ENCODE assay signal across 1 cellular context in the genomic region with DNA sequence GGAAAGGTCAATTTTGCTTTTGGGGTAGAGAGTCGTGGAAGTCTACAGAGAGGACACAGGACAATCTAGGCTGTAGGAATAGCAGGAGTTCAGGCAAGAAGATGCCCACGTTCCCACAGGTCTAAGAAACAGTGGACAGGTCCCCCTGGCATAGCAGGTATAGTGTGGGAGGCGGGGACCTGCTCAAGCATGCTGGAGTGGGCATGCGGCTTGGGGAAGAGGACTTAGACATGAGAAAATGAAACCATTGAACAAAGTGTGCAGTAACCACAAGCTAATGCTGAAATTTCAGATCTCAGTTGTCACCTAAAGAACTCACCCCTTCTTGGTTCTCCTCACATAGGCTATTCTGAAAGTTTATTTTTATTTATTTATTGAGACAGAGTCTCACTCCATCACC.
TF ChIP-seq lines count a peak whose summit lies in the region.

No MANE protein-coding gene starts in this region.

TF ChIP-seq in GM12878, 131 proteins besides CTCF, POLR2A, EP300 and RAD21 (continued from another document and continues in another):
- TF ChIP-seq, protein P1, sequence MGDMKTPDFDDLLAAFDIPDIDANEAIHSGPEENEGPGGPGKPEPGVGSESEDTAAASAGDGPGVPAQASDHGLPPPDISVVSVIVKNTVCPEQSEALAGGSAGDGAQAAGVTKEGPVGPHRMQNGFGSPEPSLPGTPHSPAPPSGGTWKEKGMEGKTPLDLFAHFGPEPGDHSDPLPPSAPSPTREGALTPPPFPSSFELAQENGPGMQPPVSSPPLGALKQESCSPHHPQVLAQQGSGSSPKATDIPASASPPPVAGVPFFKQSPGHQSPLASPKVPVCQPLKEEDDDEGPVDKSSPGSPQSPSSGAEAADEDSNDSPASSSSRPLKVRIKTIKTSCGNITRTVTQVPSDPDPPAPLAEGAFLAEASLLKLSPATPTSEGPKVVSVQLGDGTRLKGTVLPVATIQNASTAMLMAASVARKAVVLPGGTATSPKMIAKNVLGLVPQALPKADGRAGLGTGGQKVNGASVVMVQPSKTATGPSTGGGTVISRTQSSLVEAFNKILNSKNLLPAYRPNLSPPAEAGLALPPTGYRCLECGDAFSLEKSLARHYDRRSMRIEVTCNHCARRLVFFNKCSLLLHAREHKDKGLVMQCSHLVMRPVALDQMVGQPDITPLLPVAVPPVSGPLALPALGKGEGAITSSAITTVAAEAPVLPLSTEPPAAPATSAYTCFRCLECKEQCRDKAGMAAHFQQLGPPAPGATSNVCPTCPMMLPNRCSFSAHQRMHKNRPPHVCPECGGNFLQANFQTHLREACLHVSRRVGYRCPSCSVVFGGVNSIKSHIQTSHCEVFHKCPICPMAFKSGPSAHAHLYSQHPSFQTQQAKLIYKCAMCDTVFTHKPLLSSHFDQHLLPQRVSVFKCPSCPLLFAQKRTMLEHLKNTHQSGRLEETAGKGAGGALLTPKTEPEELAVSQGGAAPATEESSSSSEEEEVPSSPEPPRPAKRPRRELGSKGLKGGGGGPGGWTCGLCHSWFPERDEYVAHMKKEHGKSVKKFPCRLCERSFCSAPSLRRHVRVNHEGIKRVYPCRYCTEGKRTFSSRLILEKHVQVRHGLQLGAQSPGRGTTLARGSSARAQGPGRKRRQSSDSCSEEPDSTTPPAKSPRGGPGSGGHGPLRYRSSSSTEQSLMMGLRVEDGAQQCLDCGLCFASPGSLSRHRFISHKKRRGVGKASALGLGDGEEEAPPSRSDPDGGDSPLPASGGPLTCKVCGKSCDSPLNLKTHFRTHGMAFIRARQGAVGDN (IDR thresholded peaks at IDR 0.05): peak; percentile 70
- TF ChIP-seq NFXL1 (IDR thresholded peaks at IDR 0.05; ENCODE audit: borderline replicate concordance) (no peak), FOS (IDR thresholded peaks at IDR 0.05; ENCODE audit: borderline replicate concordance, extremely low read depth, insufficient read length) (no peak), NFIC (IDR thresholded peaks at IDR 0.05; ENCODE audit: low read depth, low read length) (peak; percentile 42; the same call in 1 of the 2 replicates), BHLHE40 (IDR thresholded peaks at IDR 0.05; ENCODE audit: borderline replicate concordance in 1 of 2, low read depth in 2 of 2, low read length in 1 of 2) (peak; percentile 83 to 94; a peak in 3 of 4 replicates), CHD2 (IDR thresholded peaks at IDR 0.05; ENCODE audit: borderline replicate concordance, low read depth, low read length) (peak; percentile 73), SUZ12 (IDR thresholded peaks at IDR 0.05; ENCODE audit: unreplicated experiment) (no peak), NR2C1 (IDR thresholded peaks at IDR 0.05) (no peak), KDM1A (IDR thresholded peaks at IDR 0.05; ENCODE audit: borderline replicate concordance) (no peak), MYB (IDR thresholded peaks at IDR 0.05; ENCODE audit: borderline replicate concordance, low read depth, low read length) (0 out of 2 replicates have a peak, but pooled peaks have one; percentile 18), YBX1 (IDR thresholded peaks at IDR 0.05) (no peak), MXI1 (IDR thresholded peaks at IDR 0.05; ENCODE audit: low read depth, low read length) (0 out of 2 replicates have a peak, but pooled peaks have one; percentile 24)
- TF ChIP-seq, protein P2, sequence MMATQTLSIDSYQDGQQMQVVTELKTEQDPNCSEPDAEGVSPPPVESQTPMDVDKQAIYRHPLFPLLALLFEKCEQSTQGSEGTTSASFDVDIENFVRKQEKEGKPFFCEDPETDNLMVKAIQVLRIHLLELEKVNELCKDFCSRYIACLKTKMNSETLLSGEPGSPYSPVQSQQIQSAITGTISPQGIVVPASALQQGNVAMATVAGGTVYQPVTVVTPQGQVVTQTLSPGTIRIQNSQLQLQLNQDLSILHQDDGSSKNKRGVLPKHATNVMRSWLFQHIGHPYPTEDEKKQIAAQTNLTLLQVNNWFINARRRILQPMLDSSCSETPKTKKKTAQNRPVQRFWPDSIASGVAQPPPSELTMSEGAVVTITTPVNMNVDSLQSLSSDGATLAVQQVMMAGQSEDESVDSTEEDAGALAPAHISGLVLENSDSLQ (IDR thresholded peaks at IDR 0.05): peak; percentile 14; the same call in 1 of the 2 replicates
- TF ChIP-seq, protein P3, sequence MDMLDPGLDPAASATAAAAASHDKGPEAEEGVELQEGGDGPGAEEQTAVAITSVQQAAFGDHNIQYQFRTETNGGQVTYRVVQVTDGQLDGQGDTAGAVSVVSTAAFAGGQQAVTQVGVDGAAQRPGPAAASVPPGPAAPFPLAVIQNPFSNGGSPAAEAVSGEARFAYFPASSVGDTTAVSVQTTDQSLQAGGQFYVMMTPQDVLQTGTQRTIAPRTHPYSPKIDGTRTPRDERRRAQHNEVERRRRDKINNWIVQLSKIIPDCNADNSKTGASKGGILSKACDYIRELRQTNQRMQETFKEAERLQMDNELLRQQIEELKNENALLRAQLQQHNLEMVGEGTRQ (IDR thresholded peaks at IDR 0.05; ENCODE audit: borderline replicate concordance, low read depth, low read length): no peak
- TF ChIP-seq, protein P4, sequence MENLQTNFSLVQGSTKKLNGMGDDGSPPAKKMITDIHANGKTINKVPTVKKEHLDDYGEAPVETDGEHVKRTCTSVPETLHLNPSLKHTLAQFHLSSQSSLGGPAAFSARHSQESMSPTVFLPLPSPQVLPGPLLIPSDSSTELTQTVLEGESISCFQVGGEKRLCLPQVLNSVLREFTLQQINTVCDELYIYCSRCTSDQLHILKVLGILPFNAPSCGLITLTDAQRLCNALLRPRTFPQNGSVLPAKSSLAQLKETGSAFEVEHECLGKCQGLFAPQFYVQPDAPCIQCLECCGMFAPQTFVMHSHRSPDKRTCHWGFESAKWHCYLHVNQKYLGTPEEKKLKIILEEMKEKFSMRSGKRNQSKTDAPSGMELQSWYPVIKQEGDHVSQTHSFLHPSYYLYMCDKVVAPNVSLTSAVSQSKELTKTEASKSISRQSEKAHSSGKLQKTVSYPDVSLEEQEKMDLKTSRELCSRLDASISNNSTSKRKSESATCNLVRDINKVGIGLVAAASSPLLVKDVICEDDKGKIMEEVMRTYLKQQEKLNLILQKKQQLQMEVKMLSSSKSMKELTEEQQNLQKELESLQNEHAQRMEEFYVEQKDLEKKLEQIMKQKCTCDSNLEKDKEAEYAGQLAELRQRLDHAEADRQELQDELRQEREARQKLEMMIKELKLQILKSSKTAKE (IDR thresholded peaks at IDR 0.05; ENCODE audit: low read depth, poor library complexity, severe bottlenecking): peak; percentile 84
- TF ChIP-seq, protein P5, sequence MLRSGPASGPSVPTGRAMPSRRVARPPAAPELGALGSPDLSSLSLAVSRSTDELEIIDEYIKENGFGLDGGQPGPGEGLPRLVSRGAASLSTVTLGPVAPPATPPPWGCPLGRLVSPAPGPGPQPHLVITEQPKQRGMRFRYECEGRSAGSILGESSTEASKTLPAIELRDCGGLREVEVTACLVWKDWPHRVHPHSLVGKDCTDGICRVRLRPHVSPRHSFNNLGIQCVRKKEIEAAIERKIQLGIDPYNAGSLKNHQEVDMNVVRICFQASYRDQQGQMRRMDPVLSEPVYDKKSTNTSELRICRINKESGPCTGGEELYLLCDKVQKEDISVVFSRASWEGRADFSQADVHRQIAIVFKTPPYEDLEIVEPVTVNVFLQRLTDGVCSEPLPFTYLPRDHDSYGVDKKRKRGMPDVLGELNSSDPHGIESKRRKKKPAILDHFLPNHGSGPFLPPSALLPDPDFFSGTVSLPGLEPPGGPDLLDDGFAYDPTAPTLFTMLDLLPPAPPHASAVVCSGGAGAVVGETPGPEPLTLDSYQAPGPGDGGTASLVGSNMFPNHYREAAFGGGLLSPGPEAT (IDR thresholded peaks at IDR 0.05; ENCODE audit: low read depth): peak; percentile 73; the same call in 1 of the 2 replicates
- TF ChIP-seq, protein P6, sequence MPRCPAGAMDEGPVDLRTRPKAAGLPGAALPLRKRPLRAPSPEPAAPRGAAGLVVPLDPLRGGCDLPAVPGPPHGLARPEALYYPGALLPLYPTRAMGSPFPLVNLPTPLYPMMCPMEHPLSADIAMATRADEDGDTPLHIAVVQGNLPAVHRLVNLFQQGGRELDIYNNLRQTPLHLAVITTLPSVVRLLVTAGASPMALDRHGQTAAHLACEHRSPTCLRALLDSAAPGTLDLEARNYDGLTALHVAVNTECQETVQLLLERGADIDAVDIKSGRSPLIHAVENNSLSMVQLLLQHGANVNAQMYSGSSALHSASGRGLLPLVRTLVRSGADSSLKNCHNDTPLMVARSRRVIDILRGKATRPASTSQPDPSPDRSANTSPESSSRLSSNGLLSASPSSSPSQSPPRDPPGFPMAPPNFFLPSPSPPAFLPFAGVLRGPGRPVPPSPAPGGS (IDR thresholded peaks at IDR 0.05; ENCODE audit: borderline replicate concordance, insufficient read depth, low read depth, low read length, poor library complexity, severe bottlenecking): no peak
- TF ChIP-seq, protein P7, sequence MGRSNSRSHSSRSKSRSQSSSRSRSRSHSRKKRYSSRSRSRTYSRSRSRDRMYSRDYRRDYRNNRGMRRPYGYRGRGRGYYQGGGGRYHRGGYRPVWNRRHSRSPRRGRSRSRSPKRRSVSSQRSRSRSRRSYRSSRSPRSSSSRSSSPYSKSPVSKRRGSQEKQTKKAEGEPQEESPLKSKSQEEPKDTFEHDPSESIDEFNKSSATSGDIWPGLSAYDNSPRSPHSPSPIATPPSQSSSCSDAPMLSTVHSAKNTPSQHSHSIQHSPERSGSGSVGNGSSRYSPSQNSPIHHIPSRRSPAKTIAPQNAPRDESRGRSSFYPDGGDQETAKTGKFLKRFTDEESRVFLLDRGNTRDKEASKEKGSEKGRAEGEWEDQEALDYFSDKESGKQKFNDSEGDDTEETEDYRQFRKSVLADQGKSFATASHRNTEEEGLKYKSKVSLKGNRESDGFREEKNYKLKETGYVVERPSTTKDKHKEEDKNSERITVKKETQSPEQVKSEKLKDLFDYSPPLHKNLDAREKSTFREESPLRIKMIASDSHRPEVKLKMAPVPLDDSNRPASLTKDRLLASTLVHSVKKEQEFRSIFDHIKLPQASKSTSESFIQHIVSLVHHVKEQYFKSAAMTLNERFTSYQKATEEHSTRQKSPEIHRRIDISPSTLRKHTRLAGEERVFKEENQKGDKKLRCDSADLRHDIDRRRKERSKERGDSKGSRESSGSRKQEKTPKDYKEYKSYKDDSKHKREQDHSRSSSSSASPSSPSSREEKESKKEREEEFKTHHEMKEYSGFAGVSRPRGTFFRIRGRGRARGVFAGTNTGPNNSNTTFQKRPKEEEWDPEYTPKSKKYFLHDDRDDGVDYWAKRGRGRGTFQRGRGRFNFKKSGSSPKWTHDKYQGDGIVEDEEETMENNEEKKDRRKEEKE (IDR thresholded peaks at IDR 0.05): no peak
- TF ChIP-seq, protein P8, sequence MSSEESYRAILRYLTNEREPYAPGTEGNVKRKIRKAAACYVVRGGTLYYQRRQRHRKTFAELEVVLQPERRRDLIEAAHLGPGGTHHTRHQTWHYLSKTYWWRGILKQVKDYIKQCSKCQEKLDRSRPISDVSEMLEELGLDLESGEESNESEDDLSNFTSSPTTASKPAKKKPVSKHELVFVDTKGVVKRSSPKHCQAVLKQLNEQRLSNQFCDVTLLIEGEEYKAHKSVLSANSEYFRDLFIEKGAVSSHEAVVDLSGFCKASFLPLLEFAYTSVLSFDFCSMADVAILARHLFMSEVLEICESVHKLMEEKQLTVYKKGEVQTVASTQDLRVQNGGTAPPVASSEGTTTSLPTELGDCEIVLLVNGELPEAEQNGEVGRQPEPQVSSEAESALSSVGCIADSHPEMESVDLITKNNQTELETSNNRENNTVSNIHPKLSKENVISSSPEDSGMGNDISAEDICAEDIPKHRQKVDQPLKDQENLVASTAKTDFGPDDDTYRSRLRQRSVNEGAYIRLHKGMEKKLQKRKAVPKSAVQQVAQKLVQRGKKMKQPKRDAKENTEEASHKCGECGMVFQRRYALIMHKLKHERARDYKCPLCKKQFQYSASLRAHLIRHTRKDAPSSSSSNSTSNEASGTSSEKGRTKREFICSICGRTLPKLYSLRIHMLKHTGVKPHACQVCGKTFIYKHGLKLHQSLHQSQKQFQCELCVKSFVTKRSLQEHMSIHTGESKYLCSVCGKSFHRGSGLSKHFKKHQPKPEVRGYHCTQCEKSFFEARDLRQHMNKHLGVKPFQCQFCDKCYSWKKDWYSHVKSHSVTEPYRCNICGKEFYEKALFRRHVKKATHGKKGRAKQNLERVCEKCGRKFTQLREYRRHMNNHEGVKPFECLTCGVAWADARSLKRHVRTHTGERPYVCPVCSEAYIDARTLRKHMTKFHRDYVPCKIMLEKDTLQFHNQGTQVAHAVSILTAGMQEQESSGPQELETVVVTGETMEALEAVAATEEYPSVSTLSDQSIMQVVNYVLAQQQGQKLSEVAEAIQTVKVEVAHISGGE (CRISPR knock-in tag; IDR thresholded peaks at IDR 0.05): 0 out of 2 replicates have a peak, but pooled peaks have one; percentile 17
- TF ChIP-seq, protein P9, sequence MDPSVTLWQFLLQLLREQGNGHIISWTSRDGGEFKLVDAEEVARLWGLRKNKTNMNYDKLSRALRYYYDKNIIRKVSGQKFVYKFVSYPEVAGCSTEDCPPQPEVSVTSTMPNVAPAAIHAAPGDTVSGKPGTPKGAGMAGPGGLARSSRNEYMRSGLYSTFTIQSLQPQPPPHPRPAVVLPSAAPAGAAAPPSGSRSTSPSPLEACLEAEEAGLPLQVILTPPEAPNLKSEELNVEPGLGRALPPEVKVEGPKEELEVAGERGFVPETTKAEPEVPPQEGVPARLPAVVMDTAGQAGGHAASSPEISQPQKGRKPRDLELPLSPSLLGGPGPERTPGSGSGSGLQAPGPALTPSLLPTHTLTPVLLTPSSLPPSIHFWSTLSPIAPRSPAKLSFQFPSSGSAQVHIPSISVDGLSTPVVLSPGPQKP (IDR thresholded peaks at IDR 0.05; ENCODE audit: low read depth, low read length): no peak
- TF ChIP-seq, protein P10, sequence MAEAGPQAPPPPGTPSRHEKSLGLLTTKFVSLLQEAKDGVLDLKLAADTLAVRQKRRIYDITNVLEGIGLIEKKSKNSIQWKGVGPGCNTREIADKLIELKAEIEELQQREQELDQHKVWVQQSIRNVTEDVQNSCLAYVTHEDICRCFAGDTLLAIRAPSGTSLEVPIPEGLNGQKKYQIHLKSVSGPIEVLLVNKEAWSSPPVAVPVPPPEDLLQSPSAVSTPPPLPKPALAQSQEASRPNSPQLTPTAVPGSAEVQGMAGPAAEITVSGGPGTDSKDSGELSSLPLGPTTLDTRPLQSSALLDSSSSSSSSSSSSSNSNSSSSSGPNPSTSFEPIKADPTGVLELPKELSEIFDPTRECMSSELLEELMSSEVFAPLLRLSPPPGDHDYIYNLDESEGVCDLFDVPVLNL (IDR thresholded peaks at IDR 0.05; ENCODE audit: low read depth, low read length): no peak
- TF ChIP-seq, protein P11, sequence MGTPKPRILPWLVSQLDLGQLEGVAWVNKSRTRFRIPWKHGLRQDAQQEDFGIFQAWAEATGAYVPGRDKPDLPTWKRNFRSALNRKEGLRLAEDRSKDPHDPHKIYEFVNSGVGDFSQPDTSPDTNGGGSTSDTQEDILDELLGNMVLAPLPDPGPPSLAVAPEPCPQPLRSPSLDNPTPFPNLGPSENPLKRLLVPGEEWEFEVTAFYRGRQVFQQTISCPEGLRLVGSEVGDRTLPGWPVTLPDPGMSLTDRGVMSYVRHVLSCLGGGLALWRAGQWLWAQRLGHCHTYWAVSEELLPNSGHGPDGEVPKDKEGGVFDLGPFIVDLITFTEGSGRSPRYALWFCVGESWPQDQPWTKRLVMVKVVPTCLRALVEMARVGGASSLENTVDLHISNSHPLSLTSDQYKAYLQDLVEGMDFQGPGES (IDR thresholded peaks at IDR 0.05): no peak
- TF ChIP-seq, protein P12, sequence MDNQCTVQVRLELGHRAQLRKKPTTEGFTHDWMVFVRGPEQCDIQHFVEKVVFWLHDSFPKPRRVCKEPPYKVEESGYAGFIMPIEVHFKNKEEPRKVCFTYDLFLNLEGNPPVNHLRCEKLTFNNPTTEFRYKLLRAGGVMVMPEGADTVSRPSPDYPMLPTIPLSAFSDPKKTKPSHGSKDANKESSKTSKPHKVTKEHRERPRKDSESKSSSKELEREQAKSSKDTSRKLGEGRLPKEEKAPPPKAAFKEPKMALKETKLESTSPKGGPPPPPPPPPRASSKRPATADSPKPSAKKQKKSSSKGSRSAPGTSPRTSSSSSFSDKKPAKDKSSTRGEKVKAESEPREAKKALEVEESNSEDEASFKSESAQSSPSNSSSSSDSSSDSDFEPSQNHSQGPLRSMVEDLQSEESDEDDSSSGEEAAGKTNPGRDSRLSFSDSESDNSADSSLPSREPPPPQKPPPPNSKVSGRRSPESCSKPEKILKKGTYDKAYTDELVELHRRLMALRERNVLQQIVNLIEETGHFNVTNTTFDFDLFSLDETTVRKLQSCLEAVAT (IDR thresholded peaks at IDR 0.05): peak; percentile 74; the same call in 1 of the 2 replicates
